Comparison of ENCODE assay signal across 27 cellular contexts in genomic region chr17:50283714-50284432, GRCh38. TPM values are rescaled to one million over a fixed set of nuclear protein-coding genes. Genes with fewer than 3 reads are reported as not detected.
DNase-seq lines count a peak whose midpoint lies in the region; ATAC-seq, FAIRE-seq and TF ChIP-seq lines count a peak whose summit lies in the region.
"Had no signal": no experiment of that assay in that cellular context is flagged by ENCODE, and none has a peak within 500 bp of the region (broad histone marks: within the 10 kb centered on the region; RNA-seq: fewer than 3 reads in every experiment).

No MANE protein-coding gene starts in this region.

- POLR2A ChIA-PET in activated CD8-positive, alpha-beta T cell treated with anti-CD3 and anti-CD28 coated beads, Interleukin-2, amount 10 ng/mL, durations not matched to agents 7 days and 5 days (lab: Charles Lee), result no interaction called here

- no peaks in the 10 kb centered on the region for H3K27me3 Mint-ChIP-seq in T-helper 1 cell treated with Interleukin-12 subunit alpha and Interleukin-12 subunit beta and Interleukin-4 antibody, amounts not matched to agents 30 μg/mL and 1 μg/mL, for 36 hours (ENCODE audit: low read depth)
- peaks cover 22% of the 10 kb centered on the region for H3K27me3 Mint-ChIP-seq in activated CD8-positive, alpha-beta T cell treated with anti-CD3 and anti-CD28 coated beads, Interleukin-2, amount 10 ng/mL, durations not matched to agents 7 days and 5 days (ENCODE audit: low read depth)

- peaks cover 11% of the 10 kb centered on the region for H3K9me3 Mint-ChIP-seq in T-helper 1 cell treated with Interleukin-12 subunit alpha and Interleukin-12 subunit beta and Interleukin-4 antibody, amounts not matched to agents 30 μg/mL and 1 μg/mL, for 36 hours
- H3K9me3 Mint-ChIP-seq in activated CD8-positive, alpha-beta T cell treated with anti-CD3 and anti-CD28 coated beads, Interleukin-2, amount 10 ng/mL, durations not matched to agents 7 days and 5 days (ENCODE audit: insufficient read depth), result no peaks in the 10 kb centered on the region
- H3K9me3 Mint-ChIP-seq: HFFc6 had no signal

- no peak for ATAC-seq in activated CD8-positive, alpha-beta T cell treated with anti-CD3 and anti-CD28 coated beads, Interleukin-2, amount 10 ng/mL, durations not matched to agents 7 days and 5 days
- ATAC-seq: gastroesophageal sphincter had no signal

- CTCF ChIA-PET in activated CD8-positive, alpha-beta T cell treated with anti-CD3 and anti-CD28 coated beads, Interleukin-2, amount 10 ng/mL, durations not matched to agents 7 days and 5 days (lab: Charles Lee), result interaction anchor here (1.2 to 3.4 kb wide), 3 partner anchors 10 to 21 kb away, joined by 5 to 12 read pairs (median 10); partner anchors contain the start of gene TMEM92

- H3K9ac ChIP-seq in kidney (ENCODE audit: low read length in 2 of 2), result no peak overlapping the region

- H3K4me1 Mint-ChIP-seq in T-helper 1 cell treated with Interleukin-12 subunit alpha and Interleukin-12 subunit beta and Interleukin-4 antibody, amounts not matched to agents 30 μg/mL and 1 μg/mL, for 36 hours (ENCODE audit: low read depth), result peaks cover 35% of the 10 kb centered on the region
- H3K4me1 Mint-ChIP-seq in activated CD8-positive, alpha-beta T cell treated with anti-CD3 and anti-CD28 coated beads, Interleukin-2, amount 10 ng/mL, durations not matched to agents 7 days and 5 days (ENCODE audit: low read depth), result peaks cover 11% of the 10 kb centered on the region

- TF ChIP-seq CTCF in kidney (IDR thresholded peaks at IDR 0.05; ENCODE audit: borderline replicate concordance, extremely low read depth, insufficient read depth) (no peak), neutrophil (IDR thresholded peaks at IDR 0.05) (no peak)

- H3K4me1 ChIP-seq in kidney (ENCODE audit: control insufficient read depth in 1 of 2, insufficient read depth in 1 of 2, low read depth in 1 of 2, low read length in 2 of 2), result no peaks in the 10 kb centered on the region
- H3K4me1 ChIP-seq in neutrophil (ENCODE audit: control insufficient read depth in 1 of 2, insufficient read depth in 1 of 2, low read depth in 1 of 2, low read length in 1 of 2), result peaks cover 99 to 100% of the 10 kb centered on the region in 2 experiments
- H3K4me1 ChIP-seq: SJCRH30 had no signal

- H3K27ac ChIP-seq in kidney (ENCODE audit: low read depth in 2 of 2, low read length in 2 of 2), result no peak overlapping the region
- H3K27ac ChIP-seq in neutrophil, result peak overlapping the region; percentile 89
- H3K27ac ChIP-seq: 22Rv1, gastroesophageal sphincter, sigmoid colon, SJCRH30, stomach, tibial nerve had no signal

- H3K27ac Mint-ChIP-seq in T-helper 1 cell treated with Interleukin-12 subunit alpha and Interleukin-12 subunit beta and Interleukin-4 antibody, amounts not matched to agents 30 μg/mL and 1 μg/mL, for 36 hours, result peak overlapping the region; percentile 65
- H3K27ac Mint-ChIP-seq in activated CD8-positive, alpha-beta T cell treated with anti-CD3 and anti-CD28 coated beads, Interleukin-2, amount 10 ng/mL, durations not matched to agents 7 days and 5 days, result no peak overlapping the region
- H3K27ac Mint-ChIP-seq: activated naive CD8-positive, alpha-beta T cell; HFFc6 had no signal

- DNase-seq in T-helper 1 cell, result no peak
- peak; percentile 18 for DNase-seq in NCI-H82 treated with DMSO at 0.1 percent for 48 hours (lab: John Stamatoyannopoulos, UW; ENCODE audit: unreplicated experiment)
- DNase-seq in kidney, result peak; percentile 6
- no peak for DNase-seq in NCI-H128 (lab: John Stamatoyannopoulos, UW; ENCODE audit: unreplicated experiment)
- DNase-seq in A172 (ENCODE audit: low spot score), result no peak
- no peak for DNase-seq in activated CD8-positive, alpha-beta T cell treated with anti-CD3 and anti-CD28 coated beads, Interleukin-2, amount 10 ng/mL, durations not matched to agents 7 days and 5 days
- DNase-seq: cortex of kidney, DMS53, GDM1, HFFc6, KBM-7, MM.1S, NCI-H1417 treated with DMSO at 0.1 percent for 48 hours, NCI-H510A, sigmoid colon, SJCRH30, stomach had no signal

- H3K9me3 ChIP-seq in kidney (ENCODE audit: control insufficient read depth in 1 of 2, low read length in 2 of 2) (no peaks in the 10 kb centered on the region), neutrophil (no peaks in the 10 kb centered on the region)
- H3K9me3 ChIP-seq: gastroesophageal sphincter, sigmoid colon, SJCRH30, stomach, tibial nerve had no signal

- H3K4me3 Mint-ChIP-seq in T-helper 1 cell treated with Interleukin-12 subunit alpha and Interleukin-12 subunit beta and Interleukin-4 antibody, amounts not matched to agents 30 μg/mL and 1 μg/mL, for 36 hours, result no peak overlapping the region
- no peak overlapping the region for H3K4me3 Mint-ChIP-seq in activated CD8-positive, alpha-beta T cell treated with anti-CD3 and anti-CD28 coated beads, Interleukin-2, amount 10 ng/mL, durations not matched to agents 7 days and 5 days
- H3K4me3 Mint-ChIP-seq: activated naive CD8-positive, alpha-beta T cell; HFFc6 had no signal

- intact Hi-C loops in kidney (cut with DNase I), result no loop called here

- no peak for FAIRE-seq in kidney (lab: Jason Lieb, UNC)
- FAIRE-seq: endometrium had no signal

- H3K4me3 ChIP-seq in kidney (ENCODE audit: low read length in 2 of 2) (no peak overlapping the region), neutrophil (ENCODE audit: low read depth in 1 of 2, low read length in 1 of 2) (peak overlapping the region in 1 of 2 experiments; percentile 23)
- H3K4me3 ChIP-seq: gastroesophageal sphincter, sigmoid colon, SJCRH30, stomach, tibial nerve had no signal

- H3K36me3 ChIP-seq in kidney (ENCODE audit: control insufficient read depth in 1 of 2, insufficient read depth in 2 of 2, low read length in 2 of 2) (no peaks in the 10 kb centered on the region), neutrophil (peaks cover 17% of the 10 kb centered on the region)
- H3K36me3 ChIP-seq: gastroesophageal sphincter, SJCRH30, tibial nerve had no signal

- peaks cover 16% of the 10 kb centered on the region for H3K36me3 Mint-ChIP-seq in T-helper 1 cell treated with Interleukin-12 subunit alpha and Interleukin-12 subunit beta and Interleukin-4 antibody, amounts not matched to agents 30 μg/mL and 1 μg/mL, for 36 hours (ENCODE audit: low read depth)
- no peaks in the 10 kb centered on the region for H3K36me3 Mint-ChIP-seq in activated CD8-positive, alpha-beta T cell treated with anti-CD3 and anti-CD28 coated beads, Interleukin-2, amount 10 ng/mL, durations not matched to agents 7 days and 5 days (ENCODE audit: low read depth)
- H3K36me3 Mint-ChIP-seq: activated naive CD8-positive, alpha-beta T cell had no signal

- no peaks in the 10 kb centered on the region for H3K27me3 ChIP-seq in neutrophil
- H3K27me3 ChIP-seq: gastroesophageal sphincter, sigmoid colon, SJCRH30, stomach, tibial nerve had no signal

RNA-seq across cellular contexts. Expression of gene TMEM92, which starts 9.6 kb away (rescaled TPM):
- 2.4 TPM for total RNA-seq in kidney
- polyA plus RNA-seq in kidney (ENCODE audit: insufficient read depth, low read depth, low replicate concordance), result not detected
- 5.2 and 6.6 TPM in 2 replicates for total RNA-seq in A172 (2014; rRNA removed; shearing (Covaris generic))
- not detected for total RNA-seq in activated CD8-positive, alpha-beta T cell treated with anti-CD3 and anti-CD28 coated beads, Interleukin-2, amount 10 ng/mL, durations not matched to agents 7 days and 5 days
- total RNA-seq: activated CD8-positive, alpha-beta memory T cell treated with anti-CD3 and anti-CD28 coated beads for 36 hours; cardiac septum; lung microvascular endothelial cell; sigmoid colon; SJCRH30 had no signal

Comparison
In these comparisons a context has a peak if more than half of its experiments do, and no peak if none do; other contexts are left out.
1. DNase-seq: peak in NCI-H82 treated with DMSO at 0.1 percent for 48 hours (single experiment) and kidney (single experiment); none in T-helper 1 cell (0 of 5), NCI-H128 (single experiment), A172 (single experiment) and activated CD8-positive, alpha-beta T cell treated with anti-CD3 and anti-CD28 coated beads, Interleukin-2, amount 10 ng/mL, durations not matched to agents 7 days and 5 days (single experiment).